Comparison of ENCODE assay signal across 1 cellular context in the genomic region with DNA sequence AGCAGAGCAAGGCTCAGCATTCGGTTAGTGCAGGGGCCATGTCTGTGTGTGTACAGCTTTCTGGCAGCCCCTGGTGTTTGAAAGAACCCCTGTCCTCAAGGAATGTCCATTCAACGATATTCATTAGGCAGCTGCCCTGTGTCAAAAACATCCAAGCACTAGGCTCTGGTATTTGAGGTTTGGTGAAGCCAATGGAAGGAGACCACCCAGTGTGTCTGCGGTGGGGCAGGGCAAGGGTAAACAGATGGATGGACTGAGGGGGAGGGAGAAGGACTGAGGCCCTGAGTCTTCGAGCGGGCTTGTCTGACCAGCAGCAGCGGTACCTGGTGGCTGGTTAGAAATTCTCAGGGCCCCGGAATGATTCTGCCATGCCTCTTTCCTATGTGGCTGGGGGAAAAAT.
TF ChIP-seq lines count a peak whose summit lies in the region.

No MANE protein-coding gene starts in this region.

TF ChIP-seq in H1, 55 proteins besides CTCF, POLR2A, EP300 and RAD21:
- TF ChIP-seq SIRT6 (IDR thresholded peaks at IDR 0.05; ENCODE audit: low read length), result no peak
- no peak for TF ChIP-seq SAP30 (IDR thresholded peaks at IDR 0.05; ENCODE audit: insufficient read depth, insufficient replicate concordance, low read length)
- TF ChIP-seq TAF7 (optimal IDR thresholded peaks at IDR 0.05; ENCODE audit: borderline replicate concordance, low read depth, low read length), result no peak
- TF ChIP-seq MAFK (IDR thresholded peaks at IDR 0.05; ENCODE audit: low read depth, low read length), result no peak
- no peak for TF ChIP-seq CBX5 (IDR thresholded peaks at IDR 0.05; ENCODE audit: low read depth, low read length)
- TF ChIP-seq POU5F1 (IDR thresholded peaks at IDR 0.05; ENCODE audit: low read depth, low read length), result no peak
- no peak for TF ChIP-seq TEAD4 (IDR thresholded peaks at IDR 0.05; ENCODE audit: low read depth, low read length)
- TF ChIP-seq EGR1 (IDR thresholded peaks at IDR 0.05; ENCODE audit: borderline replicate concordance, low read depth, low read length), result no peak
- TF ChIP-seq CREB1 (IDR thresholded peaks at IDR 0.05), result no peak
- TF ChIP-seq, protein P1, sequence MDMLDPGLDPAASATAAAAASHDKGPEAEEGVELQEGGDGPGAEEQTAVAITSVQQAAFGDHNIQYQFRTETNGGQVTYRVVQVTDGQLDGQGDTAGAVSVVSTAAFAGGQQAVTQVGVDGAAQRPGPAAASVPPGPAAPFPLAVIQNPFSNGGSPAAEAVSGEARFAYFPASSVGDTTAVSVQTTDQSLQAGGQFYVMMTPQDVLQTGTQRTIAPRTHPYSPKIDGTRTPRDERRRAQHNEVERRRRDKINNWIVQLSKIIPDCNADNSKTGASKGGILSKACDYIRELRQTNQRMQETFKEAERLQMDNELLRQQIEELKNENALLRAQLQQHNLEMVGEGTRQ (IDR thresholded peaks at IDR 0.05; ENCODE audit: low read length), result no peak
- TF ChIP-seq RFX5 (IDR thresholded peaks at IDR 0.05; ENCODE audit: borderline replicate concordance, low read depth, low read length), result no peak
- no peak for TF ChIP-seq TCF12 (IDR thresholded peaks at IDR 0.05; ENCODE audit: low read depth, low read length)
TF ChIP-seq in H1: peak in this region for 0.
